Comparison of ENCODE assay signal across 34 cellular contexts in genomic region chr10:17123961-17124360, GRCh38. TPM values are rescaled to one million over a fixed set of nuclear protein-coding genes. Genes with fewer than 3 reads are reported as not detected.
DNase-seq lines count a peak whose midpoint lies in the region; ATAC-seq, FAIRE-seq and TF ChIP-seq lines count a peak whose summit lies in the region.
"Had no signal": no experiment of that assay in that cellular context is flagged by ENCODE, and none has a peak within 500 bp of the region (broad histone marks: within the 10 kb centered on the region; RNA-seq: fewer than 3 reads in every experiment).

No MANE protein-coding gene starts in this region.

- H4K20me1 ChIP-seq in HepG2 (ENCODE audit: insufficient read depth, low read length) = no peaks in the 10 kb centered on the region

- no peak overlapping the region for H3K4me3 Mint-ChIP-seq in T-helper 17 cell
- H3K4me3 Mint-ChIP-seq in nephron = no peak overlapping the region
- H3K4me3 Mint-ChIP-seq in activated CD4-positive, alpha-beta T cell treated with anti-CD3 and anti-CD28 coated beads, Interleukin-2, amount 10 ng/mL, durations not matched to agents 24 days and 14 days = no peak overlapping the region
- H3K4me3 Mint-ChIP-seq: activated CD4-positive, alpha-beta T cell treated with anti-CD3 and anti-CD28 coated beads, Interleukin-2, amount 10 ng/mL, durations not matched to agents 7 days and 5 days; activated naive CD8-positive, alpha-beta T cell treated with anti-CD3 and anti-CD28 coated beads, Interleukin-2, amount 10 ng/mL, durations not matched to agents 7 days and 5 days; activated T-cell treated with anti-CD3 and anti-CD28 coated beads, Interleukin-2, amount 50 U/mL, for 24 hours; stimulated activated naive B cell treated with anti-CD40 and anti-IgM and Interleukin-4, amounts not matched to agents 10 μg/mL and 1 μg/mL and 100 μg/mL, for 72 hours; WTC11 had no signal

- H3K9me3 Mint-ChIP-seq in nephron = no peaks in the 10 kb centered on the region
- no peaks in the 10 kb centered on the region for H3K9me3 Mint-ChIP-seq in activated CD4-positive, alpha-beta T cell treated with anti-CD3 and anti-CD28 coated beads, Interleukin-2, amount 10 ng/mL, durations not matched to agents 24 days and 14 days
- H3K9me3 Mint-ChIP-seq: activated CD4-positive, alpha-beta T cell treated with anti-CD3 and anti-CD28 coated beads, Interleukin-2, amount 10 ng/mL, durations not matched to agents 7 days and 5 days; activated naive CD8-positive, alpha-beta T cell treated with anti-CD3 and anti-CD28 coated beads, Interleukin-2, amount 10 ng/mL, durations not matched to agents 7 days and 5 days; activated T-cell treated with anti-CD3 and anti-CD28 coated beads, Interleukin-2, amount 50 U/mL, for 24 hours; stimulated activated naive B cell treated with anti-CD40 and anti-IgM and Interleukin-4, amounts not matched to agents 10 μg/mL and 1 μg/mL and 100 μg/mL, for 72 hours; WTC11 had no signal

- no peaks in the 10 kb centered on the region for H3K79me2 ChIP-seq in HepG2 (ENCODE audit: insufficient read depth, low read length)

- ATAC-seq in HepG2 = peak; percentile 44; the same call in 2 of the 3 replicates
- ATAC-seq in right lobe of liver = no peak
- ATAC-seq in T-helper 17 cell = no peak
- ATAC-seq in GM21390 (IDR thresholded peaks at IDR 0.05; ENCODE audit: unreplicated experiment) = no peak
- ATAC-seq: stimulated activated naive B cell treated with anti-CD40 and anti-IgM and Interleukin-4, amounts not matched to agents 10 μg/mL and 1 μg/mL and 100 μg/mL, for 72 hours; WTC11 had no signal

- H3K4me1 ChIP-seq in HepG2 (ENCODE audit: insufficient read depth, low read length) = peaks cover 32% of the 10 kb centered on the region
- peaks cover 0 to 21% (median 7%) of the 10 kb centered on the region in 4 donors for H3K4me1 ChIP-seq in right lobe of liver
- H3K4me1 ChIP-seq in colonic mucosa = no peaks in the 10 kb centered on the region

- TF ChIP-seq CTCF in HepG2 (CRISPR knock-in tag; IDR thresholded peaks at IDR 0.05) = no peak
- TF ChIP-seq CTCF in right lobe of liver (IDR thresholded peaks at IDR 0.05) = no peak
- no peak for TF ChIP-seq CTCF in nephron (IDR thresholded peaks at IDR 0.05; ENCODE audit: unreplicated experiment in 3 of 3)
- no peak for TF ChIP-seq CTCF in colonic mucosa (IDR thresholded peaks at IDR 0.05)

- TF ChIP-seq POLR2A in HepG2 (IDR thresholded peaks at IDR 0.05; ENCODE audit: insufficient read depth in 1 of 2, low read depth in 2 of 2, low read length in 2 of 2) (no peak), right lobe of liver (IDR thresholded peaks at IDR 0.05) (no peak)

- no peaks in the 10 kb centered on the region for H3K9me3 ChIP-seq in HepG2 (ENCODE audit: low read length)
- no peaks in the 10 kb centered on the region for H3K9me3 ChIP-seq in right lobe of liver
- no peaks in the 10 kb centered on the region for H3K9me3 ChIP-seq in T-helper 17 cell (ENCODE audit: control insufficient read depth, low read length, poor library complexity, severe bottlenecking)
- H3K9me3 ChIP-seq in colonic mucosa = no peaks in the 10 kb centered on the region
- H3K9me3 ChIP-seq: Peyer's patch had no signal

- DNase-seq in HepG2 (ENCODE audit: low spot score) (peak; percentile 55), right lobe of liver (no peak), T-helper 17 cell (no peak), activated T-cell treated with anti-CD3 and anti-CD28 coated beads for 4 hours (no peak), colonic mucosa (no peak)
- no peak for DNase-seq in activated CD4-positive, alpha-beta T cell treated with anti-CD3 and anti-CD28 coated beads, Interleukin-2, amount 10 ng/mL, durations not matched to agents 24 days and 14 days
- DNase-seq: 8988T; activated CD4-positive, alpha-beta T cell treated with anti-CD3 and anti-CD28 coated beads, Interleukin-2, amount 10 ng/mL, durations not matched to agents 7 days and 5 days; activated gamma-delta T cell treated with Interleukin-2 at 50 U/mL for 16 hours; activated naive CD8-positive, alpha-beta T cell treated with anti-CD3 and anti-CD28 coated beads, Interleukin-2, amount 10 ng/mL, durations not matched to agents 7 days and 5 days; activated T-cell treated with anti-CD3 and anti-CD28 coated beads, Interleukin-2, amount 50 U/mL, for 24 hours; aorta; C1 segment of cervical spinal cord; COR-L47; effector memory CD4-positive, alpha-beta T cell; erythroblast; Karpas-422; NCI-H1417; NCI-H2081; NCI-H2227 treated with DMSO at 0.1 percent for 48 hours; Peyer's patch; SHP77 treated with DMSO at 0.1 percent for 48 hours; stimulated activated naive B cell treated with anti-CD40 and anti-IgM and Interleukin-4, amounts not matched to agents 10 μg/mL and 1 μg/mL and 100 μg/mL, for 72 hours; substantia nigra; T-helper 1 cell; trophoblast cell had no signal

- TF ChIP-seq RAD21 in HepG2 (CRISPR knock-in tag; IDR thresholded peaks at IDR 0.05) = no peak

- WGBS in HepG2 (ENCODE audit: low lambda C conversion rate) = 14% methylated on average over 3 of the region's 3 CpGs
- 62% methylated on average over 3 of the region's 3 CpGs for WGBS in right lobe of liver (ENCODE audit: insufficient coverage, low coverage, low lambda C conversion rate, missing lambda C conversion rate)

- POLR2A ChIA-PET in HepG2 (lab: Yijun Ruan, JAX) = no interaction called here

- CTCF ChIA-PET in HepG2 (lab: Yijun Ruan, JAX; ENCODE audit: low intra/inter-chr PET ratio, low total read pairs) = no interaction called here

- H3K36me3 Mint-ChIP-seq in T-helper 17 cell (ENCODE audit: low read depth) = peaks cover 6% of the 10 kb centered on the region
- peaks cover 19% of the 10 kb centered on the region for H3K36me3 Mint-ChIP-seq in nephron (ENCODE audit: low read depth)
- no peaks in the 10 kb centered on the region for H3K36me3 Mint-ChIP-seq in activated CD4-positive, alpha-beta T cell treated with anti-CD3 and anti-CD28 coated beads, Interleukin-2, amount 10 ng/mL, durations not matched to agents 24 days and 14 days (ENCODE audit: low read depth)
- H3K36me3 Mint-ChIP-seq: WTC11 had no signal

- in situ Hi-C loops in HepG2 (cut with HindIII; ENCODE audit: extremely low pct_ligation_motif_present, low pct_unique_long_range_greater_than_20kb) = no loop called here

- no TSS peak for BruUV-seq in HepG2 (replicated peaks; lab: Mats Ljungman, UMichigan)

- TF ChIP-seq EP300 in HepG2 (IDR thresholded peaks at IDR 0.05; ENCODE audit: low read depth in 2 of 2, low read length in 2 of 2) (peak in 1 of 2 experiments; percentile 29; a peak in 1 of 4 replicates), HepG2 (CRISPR knock-in tag; IDR thresholded peaks at IDR 0.05; ENCODE audit: borderline replicate concordance) (no peak)

- H3K4me2 ChIP-seq in HepG2 (ENCODE audit: low read depth, low read length) = peak overlapping the region; percentile 47

- peaks cover 9% of the 10 kb centered on the region for H3K4me1 Mint-ChIP-seq in T-helper 17 cell
- H3K4me1 Mint-ChIP-seq in nephron = no peaks in the 10 kb centered on the region
- H3K4me1 Mint-ChIP-seq in activated CD4-positive, alpha-beta T cell treated with anti-CD3 and anti-CD28 coated beads, Interleukin-2, amount 10 ng/mL, durations not matched to agents 24 days and 14 days = peaks cover 4% of the 10 kb centered on the region
- H3K4me1 Mint-ChIP-seq: stimulated activated naive B cell treated with anti-CD40 and anti-IgM and Interleukin-4, amounts not matched to agents 10 μg/mL and 1 μg/mL and 100 μg/mL, for 72 hours had no signal

- no peak overlapping the region for H2AFZ ChIP-seq in HepG2 (ENCODE audit: low read length)
- H2AFZ ChIP-seq: GM23248 had no signal

- no peak overlapping the region for H3K4me3 ChIP-seq in HepG2 (replicated peaks in 1 of 3; ENCODE audit: insufficient read depth in 1 of 3, low read depth in 2 of 3, low read length in 3 of 3)
- H3K4me3 ChIP-seq in right lobe of liver = no peak overlapping the region
- H3K4me3 ChIP-seq in colonic mucosa = no peak overlapping the region
- H3K4me3 ChIP-seq: cardiac muscle cell, coronary artery, GM23248, Peyer's patch had no signal

- intact Hi-C loops in HepG2 (cut with micrococcal nuclease; ENCODE audit: unreplicated experiment) = no loop called here
- intact Hi-C loops in right lobe of liver (cut with DNase I) = no loop called here
- intact Hi-C loops in activated CD4-positive, alpha-beta T cell treated with anti-CD3 and anti-CD28 coated beads, Interleukin-2, amount 10 ng/mL, durations not matched to agents 24 days and 14 days (cut with micrococcal nuclease) = no loop called here
- intact Hi-C loops in colonic mucosa (cut with DNase I) = no loop called here

- no peaks in the 10 kb centered on the region for H3K36me3 ChIP-seq in HepG2 (replicated peaks in 1 of 2; ENCODE audit: control insufficient read depth in 1 of 2, insufficient read depth in 2 of 2, low read length in 2 of 2)
- no peaks in the 10 kb centered on the region for H3K36me3 ChIP-seq in right lobe of liver
- H3K36me3 ChIP-seq in colonic mucosa = no peaks in the 10 kb centered on the region
- H3K36me3 ChIP-seq: cardiac muscle cell had no signal

- H3K27ac ChIP-seq in HepG2 (ENCODE audit: extremely low read length, insufficient read depth, low read length) (no peak overlapping the region), right lobe of liver (no peak overlapping the region), colonic mucosa (no peak overlapping the region)
- H3K27ac ChIP-seq: cardiac muscle cell, coronary artery, Peyer's patch had no signal

- H3K27me3 Mint-ChIP-seq in T-helper 17 cell = no peaks in the 10 kb centered on the region
- H3K27me3 Mint-ChIP-seq in nephron (ENCODE audit: low read depth) = peaks cover 5% of the 10 kb centered on the region
- H3K27me3 Mint-ChIP-seq in activated CD4-positive, alpha-beta T cell treated with anti-CD3 and anti-CD28 coated beads, Interleukin-2, amount 10 ng/mL, durations not matched to agents 24 days and 14 days = peaks cover 3% of the 10 kb centered on the region
- H3K27me3 Mint-ChIP-seq: activated CD4-positive, alpha-beta T cell treated with anti-CD3 and anti-CD28 coated beads, Interleukin-2, amount 10 ng/mL, durations not matched to agents 7 days and 5 days; activated naive CD8-positive, alpha-beta T cell treated with anti-CD3 and anti-CD28 coated beads, Interleukin-2, amount 10 ng/mL, durations not matched to agents 7 days and 5 days; activated T-cell treated with anti-CD3 and anti-CD28 coated beads, Interleukin-2, amount 50 U/mL, for 24 hours; stimulated activated naive B cell treated with anti-CD40 and anti-IgM and Interleukin-4, amounts not matched to agents 10 μg/mL and 1 μg/mL and 100 μg/mL, for 72 hours had no signal

- FAIRE-seq in HepG2 (lab: Jason Lieb, UNC) = no peak
- FAIRE-seq: G401.6, islet of Langerhans had no signal

- H3K27me3 ChIP-seq in HepG2 (ENCODE audit: control insufficient read depth in 1 of 2, insufficient read depth in 2 of 2, low read length in 2 of 2) (no peaks in the 10 kb centered on the region), right lobe of liver (no peaks in the 10 kb centered on the region), colonic mucosa (no peaks in the 10 kb centered on the region)
- H3K27me3 ChIP-seq: cardiac muscle cell, Peyer's patch had no signal

- H3K9ac ChIP-seq in HepG2 (ENCODE audit: insufficient read depth, low read depth, low read length) = no peak overlapping the region
- no peak overlapping the region for H3K9ac ChIP-seq in colonic mucosa (ENCODE audit: low read depth in 2 of 2, low read length in 2 of 2)

- H3K27ac Mint-ChIP-seq in T-helper 17 cell (peak overlapping the region; percentile 51), nephron (peak overlapping the region in 2 of 3 experiments; percentile 52 to 78)
- no peak overlapping the region for H3K27ac Mint-ChIP-seq in activated CD4-positive, alpha-beta T cell treated with anti-CD3 and anti-CD28 coated beads, Interleukin-2, amount 10 ng/mL, durations not matched to agents 24 days and 14 days
- H3K27ac Mint-ChIP-seq: activated CD4-positive, alpha-beta T cell treated with anti-CD3 and anti-CD28 coated beads, Interleukin-2, amount 10 ng/mL, durations not matched to agents 7 days and 5 days; activated naive CD8-positive, alpha-beta T cell treated with anti-CD3 and anti-CD28 coated beads, Interleukin-2, amount 10 ng/mL, durations not matched to agents 7 days and 5 days; activated T-cell treated with anti-CD3 and anti-CD28 coated beads, Interleukin-2, amount 50 U/mL, for 24 hours; stimulated activated naive B cell treated with anti-CD40 and anti-IgM and Interleukin-4, amounts not matched to agents 10 μg/mL and 1 μg/mL and 100 μg/mL, for 72 hours had no signal

RNA-seq across cellular contexts. Expression of gene CUBN, which starts 5.7 kb away (rescaled TPM):
- total RNA-seq in HepG2 (2016; rRNA removed; fragmentation: Illumina TruSeq; extraction: Trizol) = 0.08 and 0.27 TPM in 2 replicates
- total RNA-seq in HepG2 (2016; cell fraction: cytosol; rRNA removed; fragmentation: Illumina TruSeq; extraction: Trizol; ENCODE audit: low read depth) = 0.10 TPM in 1 of 2 replicates, not detected in the other
- 0.06 and 0.35 TPM in 2 replicates for total RNA-seq in HepG2 (2016; cell fraction: insoluble cytoplasmic fraction; rRNA removed; fragmentation: Illumina TruSeq; extraction: Trizol)
- total RNA-seq in HepG2 (2016; cell fraction: membrane; rRNA removed; fragmentation: Illumina TruSeq; extraction: Trizol) = 0.12 and 0.21 TPM in 2 replicates
- 0.50 and 0.56 TPM in 2 replicates for total RNA-seq in HepG2 (2016; cell fraction: nucleus; rRNA removed; fragmentation: Illumina TruSeq; extraction: Trizol)
- polyA plus RNA-seq in HepG2 (2011; rRNA removed) = 0.17 and 0.32 TPM in 2 replicates
- polyA plus RNA-seq in HepG2 (2011; cell fraction: cytosol; rRNA removed) = 0.05 and 0.06 TPM in 2 replicates
- polyA plus RNA-seq in HepG2 (2011; cell fraction: nucleus; rRNA removed) = 0.24 and 0.43 TPM in 2 replicates
- polyA plus RNA-seq in HepG2 (2012) = 0.01 and 0.03 TPM in 2 replicates
- polyA plus RNA-seq in HepG2 (2016; cell fraction: cytosol; fragmentation: Illumina TruSeq; extraction: Trizol; ENCODE audit: low read depth) = 0.05 TPM in 1 of 2 replicates, not detected in the other
- 0.02 TPM in 1 of 2 replicates, not detected in the other for polyA plus RNA-seq in HepG2 (2016; cell fraction: insoluble cytoplasmic fraction; fragmentation: Illumina TruSeq; extraction: Trizol; ENCODE audit: low read depth)
- not detected in 2 replicates for polyA plus RNA-seq in HepG2 (2016; cell fraction: membrane; fragmentation: Illumina TruSeq; extraction: Trizol; ENCODE audit: low read depth)
- polyA plus RNA-seq in HepG2 (2016; cell fraction: nucleus; fragmentation: Illumina TruSeq; extraction: Trizol; ENCODE audit: insufficient read depth, low read depth) = 0.48 and 0.52 TPM in 2 replicates
- 0.07 and 0.24 TPM in 2 replicates for polyA minus RNA-seq in HepG2 (2011; rRNA and poly(A)+ RNA removed; ENCODE audit: low replicate concordance)
- 0.10 TPM in 1 of 2 replicates, not detected in the other for polyA minus RNA-seq in HepG2 (2011; cell fraction: cytosol; rRNA and poly(A)+ RNA removed)
- 1.1 and 1.7 TPM in 2 replicates for polyA minus RNA-seq in HepG2 (2011; cell fraction: nucleus; rRNA and poly(A)+ RNA removed)
- under 1 TPM; 0.07 to 0.74 (median 0.27) TPM for total RNA-seq in right lobe of liver
- total RNA-seq in T-helper 17 cell = 1 to 10 TPM; 3.1 to 5.3 TPM
- 0.07 and 0.40 TPM in 2 replicates for total RNA-seq in activated CD4-positive, alpha-beta T cell treated with anti-CD3 and anti-CD28 coated beads, Interleukin-2, amount 10 ng/mL, durations not matched to agents 24 days and 14 days
- under 1 TPM; 0.25 to 0.42 TPM for total RNA-seq in colonic mucosa
